Comparison of ENCODE assay signal across 2 cellular contexts in genomic region chr2:91917602-91918001, GRCh38.
A peak's percentile ranks its signal among the peaks of the same experiment; 100 is the strongest.
DNase-seq lines count a peak whose midpoint lies in the region; TF ChIP-seq lines count a peak whose summit lies in the region.
"Not testable (repeated sequence)": the region's sequence is repeated elsewhere in the genome, so short reads cannot be mapped to it uniquely, and the experiment has no call there.

No MANE protein-coding gene starts in this region.

- intact Hi-C loops in posterior vena cava (cut with DNase I), result not testable (repeated sequence)

- H3K9me3 Mint-ChIP-seq in chondrocyte (ENCODE audit: low read depth), result peaks cover 19% of the 10 kb centered on the region

- H3K4me3 Mint-ChIP-seq in chondrocyte (ENCODE audit: unreplicated experiment), result not testable (repeated sequence)

- not testable (repeated sequence) for H3K36me3 Mint-ChIP-seq in chondrocyte (ENCODE audit: low read depth)

- DNase-seq in chondrocyte (ENCODE audit: low spot score) (peak; percentile 83), posterior vena cava (ENCODE audit: low spot score) (peak; percentile 66)

- H3K27ac Mint-ChIP-seq in chondrocyte (ENCODE audit: unreplicated experiment), result not testable (repeated sequence)

- not testable (repeated sequence) for TF ChIP-seq CTCF in chondrocyte (IDR thresholded peaks at IDR 0.05)

- H3K4me1 Mint-ChIP-seq in chondrocyte (ENCODE audit: low read depth), result not testable (repeated sequence)

- not testable (repeated sequence) for H3K27me3 Mint-ChIP-seq in chondrocyte (ENCODE audit: low read depth)
